In the genomic region with DNA sequence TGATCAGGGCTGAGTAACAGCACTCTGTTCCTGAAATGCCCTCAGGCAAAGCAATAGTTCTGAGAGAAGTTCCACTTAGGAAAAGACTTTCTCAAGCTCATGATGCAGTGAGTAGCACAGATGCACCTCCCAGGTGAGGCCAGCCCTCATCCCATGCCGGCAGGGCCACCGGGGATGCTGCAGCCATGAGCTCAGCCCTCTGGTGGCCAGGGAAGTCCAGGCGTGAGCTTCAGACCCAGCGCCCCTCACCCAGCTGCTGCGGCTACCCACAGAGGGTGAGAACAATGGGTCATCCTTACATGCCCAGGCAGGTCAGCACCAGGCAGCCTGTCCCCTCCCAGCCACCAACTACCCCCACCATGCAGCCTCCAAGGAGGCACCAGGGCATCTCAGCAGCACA, we compare ENCODE assay signal across 17 cellular contexts. TPM values are rescaled to one million over a fixed set of nuclear protein-coding genes. Genes with fewer than 3 reads are reported as not detected.
DNase-seq lines count a peak whose midpoint lies in the region; ATAC-seq, FAIRE-seq and TF ChIP-seq lines count a peak whose summit lies in the region.
"Had no signal": no experiment of that assay in that cellular context is flagged by ENCODE, and none has a peak within 500 bp of the region (broad histone marks: within the 10 kb centered on the region; RNA-seq: fewer than 3 reads in every experiment).

No MANE protein-coding gene starts in this region.

- intact Hi-C loops in K562 (cut with micrococcal nuclease), result no loop called here

- H3K9me3 ChIP-seq in K562 (replicated peaks; ENCODE audit: control insufficient read depth, insufficient read depth, low read depth, low read length), result no peaks in the 10 kb centered on the region
- H3K9me3 ChIP-seq: mucosa of descending colon, upper lobe of right lung had no signal

- no peak overlapping the region for H2AFZ ChIP-seq in K562 (ENCODE audit: low read depth, low read length)
- H2AFZ ChIP-seq: hepatocyte had no signal

- H3K9me1 ChIP-seq in K562 (ENCODE audit: control insufficient read depth, insufficient read depth, low read length), result no peaks in the 10 kb centered on the region

- H3K9ac ChIP-seq in K562 (ENCODE audit: insufficient read depth in 1 of 2, low read depth in 2 of 2, low read length in 2 of 2), result no peak overlapping the region

- H3K79me2 ChIP-seq in K562 (ENCODE audit: control insufficient read depth, insufficient read depth, low read length), result no peaks in the 10 kb centered on the region
- H3K79me2 ChIP-seq: hepatocyte had no signal

- DNase-seq in AG10803 (ENCODE audit: low read depth), result no peak
- DNase-seq in HFF-Myc (ENCODE audit: extremely low read depth, low read depth), result no peak
- DNase-seq in K562 (ENCODE audit: extremely low read depth in 1 of 4, low spot score in 3 of 4), result no peak
- DNase-seq in left lobe of liver (ENCODE audit: low spot score), result peak; percentile 29
- no peak for DNase-seq in activated CD4-positive, alpha-beta T cell treated with anti-CD3 and anti-CD28 coated beads, Interleukin-2, amount 50 U/mL, for 4 hours
- no peak for DNase-seq in retina
- DNase-seq in pons (ENCODE audit: low spot score), result no peak
- DNase-seq: activated CD4-positive, alpha-beta memory T cell treated with anti-CD3 and anti-CD28 coated beads for 36 hours; activated naive CD8-positive, alpha-beta T cell treated with anti-CD3 and anti-CD28 coated beads, Interleukin-2, amount 10 ng/mL, durations not matched to agents 7 days and 5 days; mucosa of descending colon; NCI-H524 treated with DMSO at 0.1 percent for 48 hours; right cardiac atrium; SW 1271; upper lobe of right lung had no signal

- no peak for TF ChIP-seq POLR2A in K562 (conservative IDR thresholded peaks at IDR 0.05)

- no peaks in the 10 kb centered on the region for H3K36me3 ChIP-seq in K562 (ENCODE audit: control insufficient read depth, insufficient read depth, low read length)
- H3K36me3 ChIP-seq: upper lobe of right lung had no signal

- no peak for TF ChIP-seq EP300 in K562 (IDR thresholded peaks at IDR 0.05; ENCODE audit: low read length)

- CTCF ChIA-PET in K562 (lab: Yijun Ruan, JAX; ENCODE audit: low intra/inter-chr PET ratio), result no interaction called here

- no peaks in the 10 kb centered on the region for H4K20me1 ChIP-seq in K562 (replicated peaks; ENCODE audit: control insufficient read depth, insufficient read depth, low read length)

- no peak overlapping the region for H3K4me3 ChIP-seq in AG10803 (ENCODE audit: low read length)
- H3K4me3 ChIP-seq in HFF-Myc (replicated peaks; ENCODE audit: low read depth, low read length), result no peak overlapping the region
- H3K4me3 ChIP-seq in K562, result no peak overlapping the region
- H3K4me3 ChIP-seq: hepatocyte, mucosa of descending colon, upper lobe of right lung had no signal

- WGBS in K562 (ENCODE audit: insufficient coverage, low coverage, missing lambda C conversion rate), result 0% methylated on average over 2 of the region's 5 CpGs

- TF ChIP-seq CTCF in AG10803 (conservative IDR thresholded peaks at IDR 0.05; ENCODE audit: low read length) (peak; percentile 18), HFF-Myc (IDR thresholded peaks at IDR 0.05; ENCODE audit: low read depth, low read length, missing control alignments) (peak; percentile 39), K562 (IDR thresholded peaks at IDR 0.05 in 2 of 3, conservative IDR thresholded peaks at IDR 0.05 in 1 of 3; ENCODE audit: insufficient read depth in 2 of 3, low read depth in 1 of 3, low read length in 3 of 3) (no peak; a peak in 1 of 6 replicates)

- in situ Hi-C loops in K562 (cut with MboI), result loop anchor here (25.0 kb wide), 1 partner anchor 1089 kb away; no protein-coding TSS in a partner anchor

- ATAC-seq in K562, result peak; percentile 56
- no peak for ATAC-seq in left lobe of liver
- ATAC-seq in GM21360 (IDR thresholded peaks at IDR 0.05; ENCODE audit: unreplicated experiment), result no peak
- ATAC-seq: CD8-positive, alpha-beta T cell; mucosa of descending colon; upper lobe of right lung had no signal

- no peak for FAIRE-seq in K562 (lab: Jason Lieb, UNC)

- BruUV-seq in K562 (replicated peaks; lab: Mats Ljungman, UMichigan), result no TSS peak

- no peaks in the 10 kb centered on the region for H3K4me1 ChIP-seq in K562 (replicated peaks in 1 of 2; ENCODE audit: control insufficient read depth in 2 of 2, insufficient read depth in 2 of 2, low read length in 2 of 2)
- H3K4me1 ChIP-seq: upper lobe of right lung had no signal

- H3K27ac ChIP-seq in K562 (ENCODE audit: extremely low read depth, low read depth, low read length), result no peak overlapping the region
- H3K27ac ChIP-seq: hepatocyte, upper lobe of right lung had no signal

- POLR2A ChIA-PET in K562 (lab: Yijun Ruan, JAX), result no interaction called here

- H3K4me2 ChIP-seq in K562 (ENCODE audit: insufficient read depth, low read length), result no peak overlapping the region
- H3K4me2 ChIP-seq: hepatocyte had no signal

- no peak for TF ChIP-seq RAD21 in K562 (CRISPR knock-in tag; conservative IDR thresholded peaks at IDR 0.05 in 1 of 2, IDR thresholded peaks at IDR 0.05 in 1 of 2)

- peaks cover 13 to 74% of the 10 kb centered on the region in 2 experiments for H3K27me3 ChIP-seq in K562 (ENCODE audit: control insufficient read depth in 2 of 2, insufficient read depth in 2 of 2, low read length in 2 of 2)
- H3K27me3 ChIP-seq: hepatocyte, upper lobe of right lung had no signal

TF ChIP-seq in K562, 482 proteins besides CTCF, POLR2A, EP300 and RAD21 (continues in another document):
- TF ChIP-seq, protein P1, sequence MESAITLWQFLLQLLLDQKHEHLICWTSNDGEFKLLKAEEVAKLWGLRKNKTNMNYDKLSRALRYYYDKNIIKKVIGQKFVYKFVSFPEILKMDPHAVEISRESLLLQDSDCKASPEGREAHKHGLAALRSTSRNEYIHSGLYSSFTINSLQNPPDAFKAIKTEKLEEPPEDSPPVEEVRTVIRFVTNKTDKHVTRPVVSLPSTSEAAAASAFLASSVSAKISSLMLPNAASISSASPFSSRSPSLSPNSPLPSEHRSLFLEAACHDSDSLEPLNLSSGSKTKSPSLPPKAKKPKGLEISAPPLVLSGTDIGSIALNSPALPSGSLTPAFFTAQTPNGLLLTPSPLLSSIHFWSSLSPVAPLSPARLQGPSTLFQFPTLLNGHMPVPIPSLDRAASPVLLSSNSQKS (CRISPR knock-in tag; IDR thresholded peaks at IDR 0.05), result no peak
- TF ChIP-seq, protein P2, sequence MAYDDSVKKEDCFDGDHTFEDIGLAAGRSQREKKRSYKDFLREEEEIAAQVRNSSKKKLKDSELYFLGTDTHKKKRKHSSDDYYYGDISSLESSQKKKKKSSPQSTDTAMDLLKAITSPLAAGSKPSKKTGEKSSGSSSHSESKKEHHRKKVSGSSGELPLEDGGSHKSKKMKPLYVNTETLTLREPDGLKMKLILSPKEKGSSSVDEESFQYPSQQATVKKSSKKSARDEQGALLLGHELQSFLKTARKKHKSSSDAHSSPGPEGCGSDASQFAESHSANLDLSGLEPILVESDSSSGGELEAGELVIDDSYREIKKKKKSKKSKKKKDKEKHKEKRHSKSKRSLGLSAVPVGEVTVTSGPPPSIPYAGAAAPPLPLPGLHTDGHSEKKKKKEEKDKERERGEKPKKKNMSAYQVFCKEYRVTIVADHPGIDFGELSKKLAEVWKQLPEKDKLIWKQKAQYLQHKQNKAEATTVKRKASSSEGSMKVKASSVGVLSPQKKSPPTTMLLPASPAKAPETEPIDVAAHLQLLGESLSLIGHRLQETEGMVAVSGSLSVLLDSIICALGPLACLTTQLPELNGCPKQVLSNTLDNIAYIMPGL (CRISPR knock-in tag; IDR thresholded peaks at IDR 0.05), result no peak
- no peak for TF ChIP-seq ZBTB49 (CRISPR knock-in tag; IDR thresholded peaks at IDR 0.05; ENCODE audit: borderline replicate concordance)

RNA-seq across cellular contexts. Expression of gene TTC32, which starts 50.7 kb away (rescaled TPM):
- total RNA-seq in K562 (2011; cell fraction: chromatin; rRNA removed; ENCODE audit: low replicate concordance), result 43.8 and 77.6 TPM in 2 replicates
- 47.5 and 49.7 TPM in 2 replicates for total RNA-seq in K562 (2011; cell fraction: nucleolus; rRNA removed)
- total RNA-seq in K562 (2011; cell fraction: nucleoplasm; rRNA removed), result 59.5 and 69.1 TPM in 2 replicates
- total RNA-seq in K562 (2014; rRNA removed), result 23.7 and 27.6 TPM in 2 replicates
- total RNA-seq in K562 (2014; rRNA removed; fragmentation: Illumina TruSeq; extraction: Trizol), result 52.6 and 59.0 TPM in 2 replicates
- total RNA-seq in K562 (2015; rRNA removed; fragmentation: Illumina TruSeq; extraction: Trizol), result 38.2 and 42.3 TPM in 2 replicates
- total RNA-seq in K562 (2021), result 36.5 and 40.8 TPM in 2 replicates
- polyA plus RNA-seq in K562 (2011; rRNA removed), result 64.3 and 69.3 TPM in 2 replicates
- polyA plus RNA-seq in K562 (2011; cell fraction: cytosol; rRNA removed), result 32.1 and 37.1 TPM in 2 replicates
- polyA plus RNA-seq in K562 (2011; cell fraction: nucleus; rRNA removed), result 90.6 and 119 TPM in 2 replicates
- polyA plus RNA-seq in K562 (2012), result 38.8 and 49.6 TPM in 2 replicates
- polyA plus RNA-seq in K562 (2014; fragmentation: Illumina TruSeq; extraction: Trizol), result 39.6 and 40.5 TPM in 2 replicates
- 10 to 100 TPM; 55.0 to 66.5 TPM for polyA plus RNA-seq in K562 (2014; fragmentation: Nextera tagmentation; extraction: Ambion mirVana)
- polyA plus RNA-seq in K562 (2014; rRNA removed), result 55.0 and 71.4 TPM in 2 replicates
- 26.9 and 30.0 TPM in 2 replicates for polyA minus RNA-seq in K562 (2011; rRNA and poly(A)+ RNA removed)
- polyA minus RNA-seq in K562 (2011; cell fraction: cytosol; rRNA and poly(A)+ RNA removed), result 13.1 and 15.0 TPM in 2 replicates
- 90.5 and 115 TPM in 2 replicates for polyA minus RNA-seq in K562 (2011; cell fraction: nucleus; rRNA and poly(A)+ RNA removed)
- total RNA-seq in left lobe of liver, result 4.9 TPM

Comparison
In these comparisons a context has a peak if more than half of its experiments do, and no peak if none do; other contexts are left out.
1. CTCF ChIP-seq: peak in AG10803 (single experiment) and HFF-Myc (single experiment); none in K562 (0 of 3).